20 cellular contexts compared by ENCODE assay signal in the genomic region with DNA sequence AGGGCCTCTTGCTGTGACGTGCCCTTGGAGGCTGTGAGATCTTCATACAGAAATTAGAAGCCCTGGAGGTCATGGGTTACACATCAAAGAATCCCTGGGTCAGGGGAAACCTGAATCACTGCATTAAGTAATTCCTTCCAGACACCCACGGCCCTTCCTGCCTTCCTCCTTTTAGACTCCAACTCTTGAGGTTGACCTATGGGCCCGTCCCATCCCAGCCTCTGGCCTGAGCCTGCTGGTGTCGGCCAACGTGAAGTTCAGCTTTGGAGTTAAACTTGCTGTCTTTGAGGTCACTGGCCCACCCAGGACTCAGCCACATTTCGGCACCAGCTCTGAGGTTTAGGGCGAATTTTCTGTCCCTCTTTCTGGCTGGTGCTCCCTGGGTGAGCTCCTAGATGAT.
DNase-seq lines count a peak whose midpoint lies in the region; ATAC-seq, FAIRE-seq and TF ChIP-seq lines count a peak whose summit lies in the region.
"Had no signal": no experiment of that assay in that cellular context is flagged by ENCODE, and none has a peak within 500 bp of the region (broad histone marks: within the 10 kb centered on the region; RNA-seq: fewer than 3 reads in every experiment).

No MANE protein-coding gene starts in this region.

- H3K4me1 ChIP-seq in A549 (peaks cover 21% of the 10 kb centered on the region), left lung (no peaks in the 10 kb centered on the region)
- H3K4me1 ChIP-seq: BE2C had no signal

- 93% methylated on average over 6 of the region's 7 CpGs for WGBS in A549 (ENCODE audit: missing lambda C conversion rate)

- no peaks in the 10 kb centered on the region for H3K27me3 ChIP-seq in left lung
- H3K27me3 ChIP-seq: BE2C had no signal

- DNase-seq in A549 (ENCODE audit: low read depth in 1 of 2, low spot score in 1 of 2), result no peak
- no peak for DNase-seq in RWPE1 (ENCODE audit: low spot score)
- DNase-seq in left lung, result no peak
- peak; percentile 80 for DNase-seq in posterior vena cava (ENCODE audit: low spot score)
- no peak for DNase-seq in AG08395 (ENCODE audit: low spot score)
- DNase-seq in GDM1 (lab: John Stamatoyannopoulos, UW), result no peak
- DNase-seq: BE2C; CD4-positive, alpha-beta T cell; COR-L47; DMS79; H7; KBM-7; NCI-H1092; NCI-H1436; NCI-H187 treated with DMSO at 0.1 percent for 48 hours; NCI-H2107; NCI-H446 treated with DMSO at 0.1 percent for 48 hours; NCI-H526 treated with DMSO at 0.1 percent for 48 hours; SIG-M5 had no signal

- no peak overlapping the region for H3K4me2 ChIP-seq in A549

- POLR2A ChIA-PET in A549 (lab: Yijun Ruan, JAX) (no interaction called here), RWPE1 (lab: Yijun Ruan, JAX; ENCODE audit: low non-redundant PET) (no interaction called here)

- no peak for TF ChIP-seq RAD21 in A549 (conservative IDR thresholded peaks at IDR 0.05 in 1 of 2, IDR thresholded peaks at IDR 0.05 in 1 of 2)

- no peak for FAIRE-seq in A549 (lab: Jason Lieb, UNC)

- H3K27ac ChIP-seq in A549, result peak overlapping the region; percentile 73 to 82; a peak in 4 of 6 replicates
- H3K27ac ChIP-seq in RWPE1, result peak overlapping the region; percentile 97
- H3K27ac ChIP-seq in left lung, result no peak overlapping the region

- TF ChIP-seq POLR2A in A549 (IDR thresholded peaks at IDR 0.05; ENCODE audit: low read length), result no peak

- H3K9me3 ChIP-seq in A549 (peaks cover 13% of the 10 kb centered on the region), left lung (no peaks in the 10 kb centered on the region)
- H3K9me3 ChIP-seq: BE2C had no signal

- ATAC-seq in A549 (no peak), left lung (peak; percentile 21), GM21381 (IDR thresholded peaks at IDR 0.05; ENCODE audit: unreplicated experiment) (no peak)

- TF ChIP-seq CTCF in A549 (IDR thresholded peaks at IDR 0.05), result no peak
- no peak for TF ChIP-seq CTCF in RWPE1 (conservative IDR thresholded peaks at IDR 0.05; ENCODE audit: low read depth)
- no peak for TF ChIP-seq CTCF in left lung (IDR thresholded peaks at IDR 0.05)

- CTCF ChIA-PET in A549 (lab: Yijun Ruan, JAX), result interaction anchor here (0.6 to 1.4 kb wide), 3 partner anchors 12 to 57 kb away, joined by 3 read pairs; no protein-coding TSS in a partner anchor
- CTCF ChIA-PET in RWPE1 (lab: Yijun Ruan, JAX), result no interaction called here

- intact Hi-C loops in left lung (cut with DNase I), result no loop called here
- intact Hi-C loops in posterior vena cava (cut with DNase I), result no loop called here

- TF ChIP-seq EP300 in A549 (IDR thresholded peaks at IDR 0.05), result no peak

- no peaks in the 10 kb centered on the region for H3K36me3 ChIP-seq in left lung
- H3K36me3 ChIP-seq: BE2C had no signal

- no peak overlapping the region for H3K4me3 ChIP-seq in A549
- no peak overlapping the region for H3K4me3 ChIP-seq in left lung

TF ChIP-seq in A549, 52 proteins besides CTCF, POLR2A, EP300 and RAD21:
- TF ChIP-seq HEYL (CRISPR knock-in tag; IDR thresholded peaks at IDR 0.05) (no peak), EHMT2 (IDR thresholded peaks at IDR 0.05; ENCODE audit: low read depth) (no peak), ZNF302 (CRISPR knock-in tag; IDR thresholded peaks at IDR 0.05) (no peak), GATA3 (IDR thresholded peaks at IDR 0.05; ENCODE audit: borderline replicate concordance) (no peak), MYC (IDR thresholded peaks at IDR 0.05; ENCODE audit: borderline replicate concordance, low read length) (no peak), NR3C1 (IDR thresholded peaks at IDR 0.05) (no peak), ZC3H11A (IDR thresholded peaks at IDR 0.05) (no peak), SMC3 (IDR thresholded peaks at IDR 0.05) (no peak)
- TF ChIP-seq, protein P1, sequence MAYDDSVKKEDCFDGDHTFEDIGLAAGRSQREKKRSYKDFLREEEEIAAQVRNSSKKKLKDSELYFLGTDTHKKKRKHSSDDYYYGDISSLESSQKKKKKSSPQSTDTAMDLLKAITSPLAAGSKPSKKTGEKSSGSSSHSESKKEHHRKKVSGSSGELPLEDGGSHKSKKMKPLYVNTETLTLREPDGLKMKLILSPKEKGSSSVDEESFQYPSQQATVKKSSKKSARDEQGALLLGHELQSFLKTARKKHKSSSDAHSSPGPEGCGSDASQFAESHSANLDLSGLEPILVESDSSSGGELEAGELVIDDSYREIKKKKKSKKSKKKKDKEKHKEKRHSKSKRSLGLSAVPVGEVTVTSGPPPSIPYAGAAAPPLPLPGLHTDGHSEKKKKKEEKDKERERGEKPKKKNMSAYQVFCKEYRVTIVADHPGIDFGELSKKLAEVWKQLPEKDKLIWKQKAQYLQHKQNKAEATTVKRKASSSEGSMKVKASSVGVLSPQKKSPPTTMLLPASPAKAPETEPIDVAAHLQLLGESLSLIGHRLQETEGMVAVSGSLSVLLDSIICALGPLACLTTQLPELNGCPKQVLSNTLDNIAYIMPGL (CRISPR knock-in tag; IDR thresholded peaks at IDR 0.05; ENCODE audit: borderline replicate concordance), result no peak

Comparison
In these comparisons a context has a peak if more than half of its experiments do, and no peak if none do; other contexts are left out.
1. H3K27ac ChIP-seq: peak in A549 (2 of 2) and RWPE1 (single experiment); none in left lung (0 of 2).